10 cellular contexts compared by ENCODE assay signal in the genomic region with DNA sequence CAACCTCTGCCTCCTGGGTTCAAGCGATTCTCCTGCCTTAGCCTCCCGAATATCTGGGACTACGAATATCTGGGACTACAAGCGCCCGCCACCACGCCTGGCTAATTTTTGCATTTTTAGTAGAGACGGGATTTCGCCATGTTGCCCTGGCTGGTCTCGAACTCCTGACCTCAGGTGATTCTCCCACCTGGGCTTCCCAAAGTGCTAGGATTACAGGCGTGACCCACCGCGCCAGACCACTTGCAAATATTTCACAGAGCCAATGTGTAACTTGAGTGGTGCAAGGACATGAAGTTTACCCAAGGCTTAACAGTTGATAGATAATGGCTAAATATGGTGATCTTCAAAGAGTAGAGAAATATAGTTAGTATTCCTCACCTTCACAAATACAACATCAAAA. TPM values are rescaled to one million over a fixed set of nuclear protein-coding genes. Genes with fewer than 3 reads are reported as not detected.
DNase-seq lines count a peak whose midpoint lies in the region; ATAC-seq, FAIRE-seq and TF ChIP-seq lines count a peak whose summit lies in the region.
"Had no signal": no experiment of that assay in that cellular context is flagged by ENCODE, and none has a peak within 500 bp of the region (broad histone marks: within the 10 kb centered on the region; RNA-seq: fewer than 3 reads in every experiment).

No MANE protein-coding gene starts in this region.

- H3K79me2 ChIP-seq in astrocyte (ENCODE audit: insufficient read depth, low read length): peaks cover 5% of the 10 kb centered on the region

- H3K9ac ChIP-seq in HUES6 (ENCODE audit: low read length) (peak overlapping the region; percentile 42), astrocyte (ENCODE audit: low read length) (no peak overlapping the region)

- DNase-seq in CD4-positive, CD25-positive, alpha-beta regulatory T cell: no peak
- no peak for DNase-seq in astrocyte (ENCODE audit: low read depth)
- no peak for DNase-seq in neural crest cell (ENCODE audit: low read depth, low spot score)
- DNase-seq in NCI-H82 treated with DMSO at 0.1 percent for 48 hours (lab: John Stamatoyannopoulos, UW; ENCODE audit: unreplicated experiment): no peak
- DNase-seq in NCI-H2196 treated with DMSO at 0.1 percent for 48 hours (lab: John Stamatoyannopoulos, UW; ENCODE audit: unreplicated experiment): no peak
- DNase-seq: effector memory CD4-positive, alpha-beta T cell had no signal

- no peaks in the 10 kb centered on the region for H4K20me1 ChIP-seq in astrocyte (ENCODE audit: insufficient read depth, low read length)

- H2AFZ ChIP-seq in astrocyte (ENCODE audit: low read depth, low read length): no peak overlapping the region

- TF ChIP-seq CTCF in astrocyte (IDR thresholded peaks at IDR 0.05; ENCODE audit: insufficient read depth, low read depth, low read length) (no peak), neural crest cell (conservative IDR thresholded peaks at IDR 0.05) (no peak)

- no peak for ATAC-seq in CD4-positive, CD25-positive, alpha-beta regulatory T cell (ENCODE audit: low read depth in 2 of 2)
- ATAC-seq in GM19351 (IDR thresholded peaks at IDR 0.05; ENCODE audit: unreplicated experiment): no peak
- no peak for ATAC-seq in HG03045 (IDR thresholded peaks at IDR 0.05; ENCODE audit: unreplicated experiment)

- H3K27me3 ChIP-seq in CD4-positive, CD25-positive, alpha-beta regulatory T cell (ENCODE audit: control insufficient read depth, insufficient read depth, low read length): no peaks in the 10 kb centered on the region
- H3K27me3 ChIP-seq in HUES6 (ENCODE audit: control insufficient read depth, insufficient read depth, low read length) (no peaks in the 10 kb centered on the region), astrocyte (ENCODE audit: insufficient read depth, low read length) (no peaks in the 10 kb centered on the region)

- peaks cover 16% of the 10 kb centered on the region for H3K27me3 Mint-ChIP-seq in CD4-positive, CD25-positive, alpha-beta regulatory T cell
- H3K27me3 Mint-ChIP-seq in astrocyte (ENCODE audit: low read depth, unreplicated experiment) (no peaks in the 10 kb centered on the region), neural crest cell (ENCODE audit: low read depth) (peaks cover 17% of the 10 kb centered on the region)

- peaks cover 10 to 42% (median 21%) of the 10 kb centered on the region in 4 donors for H3K4me1 Mint-ChIP-seq in CD4-positive, CD25-positive, alpha-beta regulatory T cell
- peaks cover 16% of the 10 kb centered on the region for H3K4me1 Mint-ChIP-seq in astrocyte (ENCODE audit: low read depth, unreplicated experiment)
- peaks cover 33% of the 10 kb centered on the region for H3K4me1 Mint-ChIP-seq in neural crest cell

- H3K4me1 ChIP-seq in CD4-positive, CD25-positive, alpha-beta regulatory T cell (ENCODE audit: control insufficient read depth, insufficient read depth, low read length, poor library complexity, severe bottlenecking): peaks cover 13% of the 10 kb centered on the region
- H3K4me1 ChIP-seq in HUES6 (ENCODE audit: control insufficient read depth, insufficient read depth, low read length): peaks cover 51% of the 10 kb centered on the region
- peaks cover 9% of the 10 kb centered on the region for H3K4me1 ChIP-seq in astrocyte (ENCODE audit: insufficient read depth, low read length)

- H3K36me3 ChIP-seq in CD4-positive, CD25-positive, alpha-beta regulatory T cell (ENCODE audit: control insufficient read depth, insufficient read depth, low read length): no peaks in the 10 kb centered on the region
- H3K36me3 ChIP-seq in HUES6 (ENCODE audit: control insufficient read depth, insufficient read depth, low read length): 0 out of 2 replicates have a peak, but pooled peaks cover 3% of the 10 kb centered on the region
- H3K36me3 ChIP-seq in astrocyte (ENCODE audit: insufficient read depth, low read length): no peaks in the 10 kb centered on the region

- H3K27ac Mint-ChIP-seq in CD4-positive, CD25-positive, alpha-beta regulatory T cell: peak overlapping the region; percentile 3 to 98 (median 18)
- no peak overlapping the region for H3K27ac Mint-ChIP-seq in astrocyte (ENCODE audit: unreplicated experiment)
- no peak overlapping the region for H3K27ac Mint-ChIP-seq in neural crest cell (ENCODE audit: unreplicated experiment)

- peak overlapping the region; percentile 94 to 97 (median 96) for H3K4me3 Mint-ChIP-seq in CD4-positive, CD25-positive, alpha-beta regulatory T cell
- H3K4me3 Mint-ChIP-seq in astrocyte (ENCODE audit: unreplicated experiment) (peak overlapping the region; percentile 84), neural crest cell (peak overlapping the region; percentile 90)

- no peak for FAIRE-seq in astrocyte (lab: Jason Lieb, UNC)
- FAIRE-seq: G401.6 had no signal

- H3K4me3 ChIP-seq in CD4-positive, CD25-positive, alpha-beta regulatory T cell (ENCODE audit: low read depth, low read length): peak overlapping the region; percentile 51
- peak overlapping the region; percentile 80; the same call in 1 of the 2 replicates for H3K4me3 ChIP-seq in HUES6 (ENCODE audit: low read depth, low read length)
- H3K4me3 ChIP-seq in astrocyte (ENCODE audit: insufficient read depth, low read depth, low read length): no peak overlapping the region

- H3K4me2 ChIP-seq in astrocyte (ENCODE audit: low read length): peak overlapping the region; percentile 93

- H3K27ac ChIP-seq in CD4-positive, CD25-positive, alpha-beta regulatory T cell (ENCODE audit: insufficient read depth, low read length, poor library complexity, severe bottlenecking): no peak overlapping the region
- H3K27ac ChIP-seq in HUES6 (ENCODE audit: low read depth, low read length): peak overlapping the region; percentile 95; the same call in 1 of the 2 replicates
- H3K27ac ChIP-seq in astrocyte (ENCODE audit: low read depth, low read length): no peak overlapping the region

- H3K36me3 Mint-ChIP-seq in CD4-positive, CD25-positive, alpha-beta regulatory T cell: peaks cover 4% of the 10 kb centered on the region
- H3K36me3 Mint-ChIP-seq in astrocyte (ENCODE audit: low read depth, unreplicated experiment) (peaks cover 7% of the 10 kb centered on the region), neural crest cell (ENCODE audit: low read depth) (no peaks in the 10 kb centered on the region)

- H3K9me3 ChIP-seq in CD4-positive, CD25-positive, alpha-beta regulatory T cell (ENCODE audit: control insufficient read depth in 2 of 2, low read length in 2 of 2): no peaks in the 10 kb centered on the region
- H3K9me3 ChIP-seq in HUES6 (ENCODE audit: control insufficient read depth, insufficient read depth, low read depth, low read length) (no peaks in the 10 kb centered on the region), astrocyte (ENCODE audit: insufficient read depth, low read depth, low read length) (no peaks in the 10 kb centered on the region)

- H3K9me3 Mint-ChIP-seq in CD4-positive, CD25-positive, alpha-beta regulatory T cell: peaks cover 0 to 2% (median 0%) of the 10 kb centered on the region in 7 donors
- H3K9me3 Mint-ChIP-seq in astrocyte (ENCODE audit: unreplicated experiment) (no peaks in the 10 kb centered on the region), neural crest cell (no peaks in the 10 kb centered on the region)

RNA-seq across cellular contexts. Expression of a gene that starts 14.1 kb away (rescaled TPM):
- 21.3 TPM for total RNA-seq in CD4-positive, CD25-positive, alpha-beta regulatory T cell
- 10 to 100 TPM; 13.8 to 16.1 (median 15.1) TPM for polyA plus RNA-seq in CD4-positive, CD25-positive, alpha-beta regulatory T cell
- total RNA-seq in astrocyte: 23.1 and 25.2 TPM in 2 replicates
- 30.4 and 32.9 TPM in 2 replicates for total RNA-seq in neural crest cell

RNA-seq across cellular contexts. Expression of a gene that starts 50.6 kb away (rescaled TPM):
- total RNA-seq in CD4-positive, CD25-positive, alpha-beta regulatory T cell: 1,249 TPM
- 1,000 to 10,000 TPM; 2,308 to 3,459 (median 2,918) TPM for polyA plus RNA-seq in CD4-positive, CD25-positive, alpha-beta regulatory T cell
- total RNA-seq in astrocyte: 746 and 840 TPM in 2 replicates
- total RNA-seq in neural crest cell: 901 and 948 TPM in 2 replicates

RNA-seq across cellular contexts. Expression of a gene that starts 51.0 kb away (rescaled TPM):
- total RNA-seq in CD4-positive, CD25-positive, alpha-beta regulatory T cell: 10.6 TPM
- 1 to 10 TPM; 1.6 to 3.9 (median 1.9) TPM for polyA plus RNA-seq in CD4-positive, CD25-positive, alpha-beta regulatory T cell
- total RNA-seq in astrocyte (16.5 and 17.5 TPM in 2 replicates), neural crest cell (22.5 and 23.0 TPM in 2 replicates)

Comparison
In these comparisons a context has a peak if more than half of its experiments do, and no peak if none do; other contexts are left out.
1. H3K27ac Mint-ChIP-seq: peak in CD4-positive, CD25-positive, alpha-beta regulatory T cell (3 of 3); none in astrocyte (single experiment) and neural crest cell (single experiment).
2. Peak in every context shown above with its lines, with median percentiles within 50 percentile points of each other: H3K4me3 Mint-ChIP-seq.